In genomic region chr1:58231204-58231603, GRCh38 we compare ENCODE assay signal across 28 cellular contexts.
A peak's percentile ranks its signal among the peaks of the same experiment; 100 is the strongest.
DNase-seq lines count a peak whose midpoint lies in the region; ATAC-seq, FAIRE-seq and TF ChIP-seq lines count a peak whose summit lies in the region.
"Had no signal": no experiment of that assay in that cellular context is flagged by ENCODE, and none has a peak within 500 bp of the region (broad histone marks: within the 10 kb centered on the region; RNA-seq: fewer than 3 reads in every experiment).

No MANE protein-coding gene starts in this region.

- intact Hi-C loops in testis (cut with DNase I; ENCODE audit: low total_unique reads): no loop called here

- H3K27ac ChIP-seq in testis: no peak overlapping the region
- H3K27ac ChIP-seq: ascending aorta, GM23248, left ventricle myocardium inferior, ovary, uterus had no signal

- 92 to 100% methylated on average over 1 of the region's 1 CpG for WGBS in testis, 2 donors

- FAIRE-seq in bronchial epithelial cell (lab: Jason Lieb, UNC): peak; percentile 55
- FAIRE-seq: endometrium had no signal

- no peak for TF ChIP-seq CTCF in bronchial epithelial cell (IDR thresholded peaks at IDR 0.05; ENCODE audit: insufficient read depth, low read length, severe bottlenecking)
- no peak for TF ChIP-seq CTCF in testis (IDR thresholded peaks at IDR 0.05)

- no peaks in the 10 kb centered on the region for H3K27me3 ChIP-seq in bronchial epithelial cell (ENCODE audit: control insufficient read depth, insufficient read depth, low read length)
- H3K27me3 ChIP-seq in testis: no peaks in the 10 kb centered on the region
- H3K27me3 ChIP-seq: ascending aorta, MG63, ovary, uterus had no signal

- DNase-seq in bronchial epithelial cell (ENCODE audit: low read depth): no peak
- no peak for DNase-seq in Ammon's horn (ENCODE audit: low spot score)
- DNase-seq in testis: no peak
- no peak for DNase-seq in HEK293T (ENCODE audit: extremely low spot score)
- no peak for DNase-seq in activated CD4-positive, alpha-beta T cell treated with anti-CD3 and anti-CD28 coated beads for 1 hour
- DNase-seq: activated CD4-positive, alpha-beta T cell treated with anti-CD3 and anti-CD28 coated beads, Interleukin-2, amount 50 U/mL, for 48 hours; activated CD4-positive, CD25-positive, alpha-beta regulatory T cell; activated CD8-positive, alpha-beta memory T cell treated with anti-CD3 and anti-CD28 coated beads, Interleukin-2, amount 50 U/mL, for 48 hours; dermis blood vessel endothelial cell; GM23248; left ventricle myocardium inferior; MG63; NCI-H1436 treated with DMSO at 0.1 percent for 48 hours; NCI-H510A; NK-92 treated with Interleukin-12 subunit alpha and Interleukin-12 subunit beta, amount 100 ng/mL, for 24 hours; ovary; retina; SHP77 treated with DMSO at 0.1 percent for 48 hours; stimulated activated CD4-positive, alpha-beta T cell treated with anti-CD3 and anti-CD28 coated beads, Interleukin-2, amount 100 ng/mL, for 24 hours; substantia nigra; uterus had no signal

- no peaks in the 10 kb centered on the region for H3K4me1 ChIP-seq in testis
- H3K4me1 ChIP-seq: ascending aorta, left ventricle myocardium inferior, uterus had no signal

- H3K4me3 ChIP-seq in bronchial epithelial cell (ENCODE audit: low read depth, low read length): no peak overlapping the region
- no peak overlapping the region for H3K4me3 ChIP-seq in testis
- H3K4me3 ChIP-seq: ascending aorta, GM23248, left ventricle myocardium inferior, MG63, ovary, smooth muscle cell, uterus had no signal

- CTCF ChIA-PET in HEK293T (lab: Yijun Ruan, JAX): no interaction called here

- H3K9me3 ChIP-seq in testis: no peaks in the 10 kb centered on the region
- H3K9me3 ChIP-seq: ascending aorta, left ventricle myocardium inferior, MG63, ovary, uterus had no signal

- H3K36me3 ChIP-seq in bronchial epithelial cell (ENCODE audit: control insufficient read depth, insufficient read depth, low read length): no peaks in the 10 kb centered on the region
- H3K36me3 ChIP-seq in testis (ENCODE audit: low read depth, missing control alignments): no peaks in the 10 kb centered on the region
- H3K36me3 ChIP-seq: ascending aorta, left ventricle myocardium inferior, MG63, ovary, uterus had no signal

- TF ChIP-seq POLR2A in testis (IDR thresholded peaks at IDR 0.05): no peak

- ATAC-seq in GM18907 (IDR thresholded peaks at IDR 0.05; ENCODE audit: unreplicated experiment) (peak; percentile 70), GM21619 (IDR thresholded peaks at IDR 0.05; ENCODE audit: unreplicated experiment) (peak; percentile 66), HG03280 (IDR thresholded peaks at IDR 0.05; ENCODE audit: unreplicated experiment) (peak; percentile 58)
- ATAC-seq: activated T-helper 17 cell treated with anti-CD3 and anti-CD28 coated beads, Interleukin-2, amount 50 U/mL, for 72 hours had no signal

- POLR2A ChIA-PET in HEK293T (lab: Yijun Ruan, JAX): no interaction called here

TF ChIP-seq in HEK293T, 16 proteins besides CTCF, POLR2A, EP300 and RAD21:
- TF ChIP-seq FOXK2 (IDR thresholded peaks at IDR 0.05): no peak
- TF ChIP-seq BHLHE40 (IDR thresholded peaks at IDR 0.05; ENCODE audit: borderline replicate concordance): no peak
- TF ChIP-seq FOXM1 (IDR thresholded peaks at IDR 0.05; ENCODE audit: borderline replicate concordance): no peak
TF ChIP-seq in HEK293T: peak in this region for 0.
